ENCODE assay signal across 21 cellular contexts in genomic region chrX:123720486-123720885, GRCh38.
"Had no signal": no experiment of that assay in that cellular context is flagged by ENCODE, and none has a peak within 500 bp of the region (broad histone marks: within the 10 kb centered on the region; RNA-seq: fewer than 3 reads in every experiment).

No MANE protein-coding gene starts in this region.

- ATAC-seq: effector memory CD8-positive, alpha-beta T cell; gastrocnemius medialis; naive thymus-derived CD8-positive, alpha-beta T cell; sciatic nerve had no signal

- H3K27ac Mint-ChIP-seq: activated naive CD4-positive, alpha-beta T cell treated with anti-CD3 and anti-CD28 coated beads, Interleukin-2, amount 50 U/mL, for 24 hours; brain had no signal

- H3K4me1 ChIP-seq: esophagus squamous epithelium, left ventricle myocardium inferior had no signal

- H3K4me3 Mint-ChIP-seq: activated naive CD4-positive, alpha-beta T cell treated with anti-CD3 and anti-CD28 coated beads, Interleukin-2, amount 50 U/mL, for 24 hours; brain had no signal

- H3K36me3 ChIP-seq: esophagus squamous epithelium, gastrocnemius medialis, left ventricle myocardium inferior had no signal

- H3K27ac ChIP-seq: dorsolateral prefrontal cortex, esophagus squamous epithelium, gastrocnemius medialis, left ventricle myocardium inferior had no signal

- FAIRE-seq: endothelial cell of umbilical vein, small intestine, TTC549 had no signal

- H3K27me3 Mint-ChIP-seq: activated naive CD4-positive, alpha-beta T cell treated with anti-CD3 and anti-CD28 coated beads, Interleukin-2, amount 50 U/mL, for 24 hours; brain; effector memory CD8-positive, alpha-beta T cell; naive thymus-derived CD8-positive, alpha-beta T cell had no signal

- DNase-seq: activated CD4-positive, alpha-beta T cell treated with anti-CD3 and anti-CD28 coated beads for 1 hour; activated CD4-positive, alpha-beta T cell treated with anti-CD3 and anti-CD28 coated beads, Interleukin-2, amount 50 U/mL, for 1 hour; activated gamma-delta T cell treated with Interleukin-2 at 50 U/mL for 16 hours; activated T-cell treated with anti-CD3 and anti-CD28 coated beads, Interleukin-2, amount 50 U/mL, for 1 hour; anterior cingulate cortex; dorsolateral prefrontal cortex; effector memory CD8-positive, alpha-beta T cell; esophagus squamous epithelium; gastrocnemius medialis; hippocampal formation; kidney glomerular epithelial cell; left ventricle myocardium inferior; naive thymus-derived CD8-positive, alpha-beta T cell; small intestine; stimulated activated CD4-positive, alpha-beta T cell treated with anti-CD3 and anti-CD28 coated beads, Interleukin-2, amount 100 ng/mL, for 24 hours; stimulated activated naive CD4-positive, alpha-beta T cell had no signal

- H3K9me3 ChIP-seq: esophagus squamous epithelium, gastrocnemius medialis, left ventricle myocardium inferior had no signal

- H3K9me3 Mint-ChIP-seq: activated naive CD4-positive, alpha-beta T cell treated with anti-CD3 and anti-CD28 coated beads, Interleukin-2, amount 50 U/mL, for 24 hours; effector memory CD8-positive, alpha-beta T cell had no signal

- H3K27me3 ChIP-seq: esophagus squamous epithelium, gastrocnemius medialis had no signal

- H3K4me1 Mint-ChIP-seq: brain had no signal

- H3K4me3 ChIP-seq: dorsolateral prefrontal cortex, esophagus squamous epithelium, gastrocnemius medialis, left ventricle myocardium inferior had no signal
